In genomic region chr9:94950040-94950732, GRCh38 we compare ENCODE assay signal across 11 cellular contexts.
DNase-seq lines count a peak whose midpoint lies in the region; ATAC-seq and TF ChIP-seq lines count a peak whose summit lies in the region.
"Had no signal": no experiment of that assay in that cellular context is flagged by ENCODE, and none has a peak within 500 bp of the region (broad histone marks: within the 10 kb centered on the region; RNA-seq: fewer than 3 reads in every experiment).

No MANE protein-coding gene starts in this region.

- DNase-seq in heart left ventricle (no peak), cardiac septum (ENCODE audit: low spot score) (no peak), dorsolateral prefrontal cortex (no peak), mesothelial cell of epicardium (ENCODE audit: low spot score in 2 of 2, unreplicated experiment in 2 of 2) (no peak), vagina (ENCODE audit: extremely low spot score in 2 of 2) (no peak), AG08395 (ENCODE audit: low spot score) (no peak), BE2C (no peak)
- DNase-seq: activated T-cell treated with anti-CD3 and anti-CD28 coated beads, Interleukin-2, amount 50 U/mL, for 1 hour; AML-193 had no signal

- H3K4me3 Mint-ChIP-seq in mesothelial cell of epicardium, result no peak overlapping the region

- peaks cover 56% of the 10 kb centered on the region for H3K4me1 Mint-ChIP-seq in mesothelial cell of epicardium

- H3K9me3 Mint-ChIP-seq in mesothelial cell of epicardium, result no peaks in the 10 kb centered on the region

- no peaks in the 10 kb centered on the region for H3K36me3 Mint-ChIP-seq in mesothelial cell of epicardium

- no peaks in the 10 kb centered on the region for H3K27me3 Mint-ChIP-seq in mesothelial cell of epicardium (ENCODE audit: low read depth)

- H3K27me3 ChIP-seq in heart left ventricle (no peaks in the 10 kb centered on the region), dorsolateral prefrontal cortex (no peaks in the 10 kb centered on the region), vagina (no peaks in the 10 kb centered on the region), BE2C (no peaks in the 10 kb centered on the region)

- H3K27ac ChIP-seq in heart left ventricle (peak overlapping the region in 10 of 12 donors; percentile 57 to 88 (median 74)), dorsolateral prefrontal cortex (peak overlapping the region in 58 of 59 donors; percentile 0 to 97 (median 90)), vagina (peak overlapping the region; percentile 21)

- TF ChIP-seq CTCF in heart left ventricle (IDR thresholded peaks at IDR 0.05), result no peak
- no peak for TF ChIP-seq CTCF in dorsolateral prefrontal cortex (IDR thresholded peaks at IDR 0.05 in 54 of 56, conservative IDR thresholded peaks at IDR 0.05 in 2 of 56; ENCODE audit: low read depth in 1 of 56, partially characterized antibody in 56 of 56)
- no peak for TF ChIP-seq CTCF in mesothelial cell of epicardium (IDR thresholded peaks at IDR 0.05; ENCODE audit: unreplicated experiment)
- TF ChIP-seq CTCF in vagina (IDR thresholded peaks at IDR 0.05), result no peak
- no peak for TF ChIP-seq CTCF in BE2C (IDR thresholded peaks at IDR 0.05; ENCODE audit: low read depth, low read length)

- H3K4me1 ChIP-seq in heart left ventricle, result peaks cover 10 to 69% (median 49%) of the 10 kb centered on the region in 12 donors
- peaks cover 57% of the 10 kb centered on the region for H3K4me1 ChIP-seq in vagina
- peaks cover 20% of the 10 kb centered on the region for H3K4me1 ChIP-seq in BE2C

- ATAC-seq in heart left ventricle (peak in 2 of 4 donors; percentile 3 to 4), GM21576 (IDR thresholded peaks at IDR 0.05; ENCODE audit: unreplicated experiment) (no peak)

- H3K9me3 ChIP-seq in heart left ventricle (no peaks in the 10 kb centered on the region), vagina (no peaks in the 10 kb centered on the region), BE2C (no peaks in the 10 kb centered on the region)

- WGBS in heart left ventricle, 4 donors, result 50 to 68% (median 60%) methylated on average over 5 to 6 of the region's 6 CpGs

- peak overlapping the region; percentile 92 for H3K27ac Mint-ChIP-seq in mesothelial cell of epicardium

- H3K36me3 ChIP-seq in heart left ventricle, result no peaks in the 10 kb centered on the region
- no peaks in the 10 kb centered on the region for H3K36me3 ChIP-seq in vagina
- H3K36me3 ChIP-seq in BE2C, result peaks cover 4% of the 10 kb centered on the region; the same call in 1 of the 2 replicates

- TF ChIP-seq POLR2A in heart left ventricle (IDR thresholded peaks at IDR 0.05) (no peak), vagina (IDR thresholded peaks at IDR 0.05) (no peak)

- intact Hi-C loops in heart left ventricle (cut with DNase I), result loop anchor here in 6 of 10 donors (5.0 to 10.0 kb wide), 5 partner anchors 47 to 83 kb away; no protein-coding TSS in a partner anchor
- intact Hi-C loops in cardiac septum (cut with DNase I), result loop anchor here (2.0 to 5.0 kb wide), 3 partner anchors 33 to 77 kb away; no protein-coding TSS in a partner anchor
- intact Hi-C loops in dorsolateral prefrontal cortex (cut with DNase I), result loop anchor here in 1 of 2 donors (5.0 kb wide), 1 partner anchor 57 kb away; no protein-coding TSS in a partner anchor
- intact Hi-C loops in vagina (cut with DNase I), result no loop called here

- H3K4me3 ChIP-seq in heart left ventricle, result no peak overlapping the region
- H3K4me3 ChIP-seq in dorsolateral prefrontal cortex, result no peak overlapping the region
- no peak overlapping the region for H3K4me3 ChIP-seq in vagina
- no peak overlapping the region for H3K4me3 ChIP-seq in BE2C (ENCODE audit: low read depth, low read length)
- H3K4me3 ChIP-seq: skin epidermis had no signal

Comparison
In these comparisons a context has a peak if more than half of its experiments do, and no peak if none do; other contexts are left out.
1. H3K27ac ChIP-seq: peak in every context shown above with its lines; median percentile 90 in dorsolateral prefrontal cortex; 74 in heart left ventricle; 21 in vagina.